In the genomic region with DNA sequence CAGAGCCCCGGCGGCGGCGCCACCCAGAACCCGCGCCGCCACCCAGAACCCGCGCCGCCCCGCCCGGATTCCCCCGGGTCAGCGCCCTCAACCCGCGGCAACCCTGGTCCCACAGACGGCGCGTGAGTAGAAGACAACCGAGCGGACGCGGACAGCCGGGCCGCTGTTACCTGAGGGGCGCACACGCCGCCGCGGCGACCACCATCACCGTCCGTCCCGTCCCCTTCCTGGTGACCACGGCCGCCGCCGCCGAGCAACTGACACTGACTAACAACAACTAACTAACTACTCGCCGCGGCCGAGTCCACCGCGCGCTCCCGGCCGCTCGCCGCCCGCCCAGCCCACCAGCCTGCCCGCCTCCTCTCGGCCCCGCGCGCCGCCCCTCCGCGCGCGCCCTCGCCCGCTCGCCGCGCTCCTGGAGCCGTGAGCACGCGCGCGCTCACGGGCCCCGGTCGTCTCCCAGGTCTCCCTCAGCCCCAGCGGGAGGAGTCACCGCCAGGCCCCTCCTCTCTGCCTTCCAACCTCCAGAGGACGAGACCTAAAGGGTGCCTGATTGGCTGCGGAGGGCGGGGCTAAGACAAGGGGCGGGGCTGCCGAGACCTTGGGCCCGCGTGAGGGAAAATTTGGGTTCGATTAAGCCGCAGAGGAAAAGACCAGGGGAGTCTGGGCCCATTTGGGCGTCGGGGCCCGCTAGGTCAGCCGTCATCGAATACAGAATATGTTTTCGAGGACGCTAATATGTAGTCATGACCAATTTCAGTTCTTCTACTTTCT, we compare ENCODE assay signal across 8 cellular contexts. TPM values are rescaled to one million over a fixed set of nuclear protein-coding genes. Genes with fewer than 3 reads are reported as not detected.
DNase-seq lines count a peak whose midpoint lies in the region; ATAC-seq and TF ChIP-seq lines count a peak whose summit lies in the region.

A gene with protein sequence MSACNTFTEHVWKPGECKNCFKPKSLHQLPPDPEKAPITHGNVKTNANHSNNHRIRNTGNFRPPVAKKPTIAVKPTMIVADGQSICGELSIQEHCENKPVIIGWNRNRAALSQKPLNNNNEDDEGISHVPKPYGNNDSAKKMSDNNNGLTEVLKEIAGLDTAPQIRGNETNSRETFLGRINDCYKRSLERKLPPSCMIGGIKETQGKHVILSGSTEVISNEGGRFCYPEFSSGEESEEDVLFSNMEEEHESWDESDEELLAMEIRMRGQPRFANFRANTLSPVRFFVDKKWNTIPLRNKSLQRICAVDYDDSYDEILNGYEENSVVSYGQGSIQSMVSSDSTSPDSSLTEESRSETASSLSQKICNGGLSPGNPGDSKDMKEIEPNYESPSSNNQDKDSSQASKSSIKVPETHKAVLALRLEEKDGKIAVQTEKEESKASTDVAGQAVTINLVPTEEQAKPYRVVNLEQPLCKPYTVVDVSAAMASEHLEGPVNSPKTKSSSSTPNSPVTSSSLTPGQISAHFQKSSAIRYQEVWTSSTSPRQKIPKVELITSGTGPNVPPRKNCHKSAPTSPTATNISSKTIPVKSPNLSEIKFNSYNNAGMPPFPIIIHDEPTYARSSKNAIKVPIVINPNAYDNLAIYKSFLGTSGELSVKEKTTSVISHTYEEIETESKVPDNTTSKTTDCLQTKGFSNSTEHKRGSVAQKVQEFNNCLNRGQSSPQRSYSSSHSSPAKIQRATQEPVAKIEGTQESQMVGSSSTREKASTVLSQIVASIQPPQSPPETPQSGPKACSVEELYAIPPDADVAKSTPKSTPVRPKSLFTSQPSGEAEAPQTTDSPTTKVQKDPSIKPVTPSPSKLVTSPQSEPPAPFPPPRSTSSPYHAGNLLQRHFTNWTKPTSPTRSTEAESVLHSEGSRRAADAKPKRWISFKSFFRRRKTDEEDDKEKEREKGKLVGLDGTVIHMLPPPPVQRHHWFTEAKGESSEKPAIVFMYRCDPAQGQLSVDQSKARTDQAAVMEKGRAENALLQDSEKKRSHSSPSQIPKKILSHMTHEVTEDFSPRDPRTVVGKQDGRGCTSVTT (N-terminal part only) (minus strand): TSS at position 269 of the 774 bp plus-strand sequence. CDS start 238,178 bp downstream, outside the sequence.

- no peaks in the 10 kb centered on the region for H3K9me3 ChIP-seq in spleen

- no peak for TF ChIP-seq CTCF in AG09319 (IDR thresholded peaks at IDR 0.05; ENCODE audit: low read depth, low read length)
- peak in 2 of 11 experiments; percentile 24 to 30 for TF ChIP-seq CTCF in spleen (IDR thresholded peaks at IDR 0.05 in 8 of 11, conservative IDR thresholded peaks at IDR 0.05 in 3 of 11)

- H3K27ac ChIP-seq in caudate nucleus (ENCODE audit: low read depth, low read length): peak within 1 kb of the TSS; percentile 95
- H3K27ac ChIP-seq in spleen: peak within 1 kb of the TSS; percentile 86 to 97 (median 94)

- no peaks in the 10 kb centered on the region for H3K27me3 ChIP-seq in spleen (replicated peaks in 1 of 7)

- peak within 1 kb of the TSS; percentile 69 to 89 (median 78) for H3K4me3 ChIP-seq in spleen

- peak; percentile 47 to 84 (median 49) for TF ChIP-seq POLR2A in spleen (IDR thresholded peaks at IDR 0.05)

- peaks cover 27 to 85% (median 63%) of the 10 kb centered on the region in 6 donors for H3K4me1 ChIP-seq in spleen

- peak; percentile 98 for DNase-seq in AG09319 (ENCODE audit: extremely low read depth, low read depth)
- DNase-seq in NCI-H345 treated with DMSO at 0.1 percent for 48 hours (lab: John Stamatoyannopoulos, UW; ENCODE audit: unreplicated experiment): peak; percentile 85
- DNase-seq in activated CD4-positive, CD25-positive, alpha-beta regulatory T cell (lab: John Stamatoyannopoulos, UW): peak; percentile 98 to 99 (median 99)
- peak; percentile 64 to 99 (median 97) for DNase-seq in caudate nucleus (lab: John Stamatoyannopoulos, UW)
- DNase-seq in inferior parietal cortex (ENCODE audit: extremely low spot score): peak; percentile 95
- peak; percentile 100 for DNase-seq in spleen

- intact Hi-C loops in spleen (cut with DNase I; ENCODE audit: low total_unique reads): no loop called here

- peak; percentile 91 for ATAC-seq in GM19025 (IDR thresholded peaks at IDR 0.05; ENCODE audit: low read depth, unreplicated experiment)
- ATAC-seq in HG03280 (IDR thresholded peaks at IDR 0.05; ENCODE audit: unreplicated experiment): peak; percentile 95

- no peaks in the 10 kb centered on the region for H3K36me3 ChIP-seq in spleen

- WGBS in spleen, 5 donors: 0 to 1% (median 0%) methylated on average over 21 to 92 of the region's 92 CpGs

RNA-seq across cellular contexts. Expression of the gene that starts here (rescaled TPM):
- 100 to 1,000 TPM; 163 to 415 (median 211) TPM for total RNA-seq in spleen
- 10 to 100 TPM in 1 of 3 donors, 1 to 10 TPM in 2; 5.0 to 18.0 (median 10.0) TPM for polyA plus RNA-seq in spleen

Comparison
In these comparisons a context has a peak if more than half of its experiments do, and no peak if none do; other contexts are left out.
1. Peak in every context shown above with its lines: DNase-seq, ATAC-seq, H3K4me3 ChIP-seq and H3K27ac ChIP-seq.